Comparison of ENCODE assay signal across 8 cellular contexts in the genomic region with DNA sequence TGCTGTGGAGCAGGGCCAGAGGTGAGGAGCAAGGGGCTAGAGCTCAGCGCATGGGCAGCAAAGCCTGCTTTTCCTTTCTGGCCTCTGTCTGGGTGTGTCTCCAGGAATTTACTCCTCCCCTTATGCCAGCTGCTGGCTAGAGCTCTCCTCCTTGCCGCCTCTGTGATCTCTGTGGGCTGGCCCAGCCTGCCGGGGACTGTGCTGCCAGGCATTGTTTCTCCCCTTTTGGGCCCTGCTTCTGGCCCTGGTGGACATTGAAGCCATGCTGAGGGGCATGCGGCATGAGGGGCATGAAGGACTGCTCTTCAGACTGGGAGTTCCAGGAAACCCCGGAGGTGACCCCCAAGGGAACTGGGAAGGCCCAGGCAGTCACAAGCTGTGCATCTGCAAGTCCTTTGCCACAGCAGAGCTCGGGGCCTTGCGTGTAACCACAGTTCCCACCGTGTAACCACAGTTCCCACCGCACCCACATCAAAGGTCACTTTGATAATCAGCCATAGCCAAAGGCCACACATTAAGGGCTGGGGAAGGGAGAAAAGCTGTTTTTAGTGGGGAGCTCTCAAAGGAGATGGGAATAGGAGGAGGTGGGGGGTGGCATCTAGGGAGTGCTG.
DNase-seq lines count a peak whose midpoint lies in the region.

No MANE protein-coding gene starts in this region.

- no peak overlapping the region for H3K4me3 Mint-ChIP-seq in activated T-cell treated with anti-CD3 and anti-CD28 coated beads, Interleukin-2, amount 50 U/mL, for 24 hours

- H3K27me3 Mint-ChIP-seq in activated T-cell treated with anti-CD3 and anti-CD28 coated beads, Interleukin-2, amount 50 U/mL, for 24 hours, result peaks cover 68% of the 10 kb centered on the region

- intact Hi-C loops in posterior vena cava (cut with DNase I), result loop anchor here (5.0 to 10.0 kb wide), 2 partner anchors 61 to 76 kb away; partner anchors contain the start of gene PPFIBP2 (in 1 of the 2)

- peak; percentile 23 for DNase-seq in NCI-H510A treated with DMSO at 0.1 percent for 48 hours (lab: John Stamatoyannopoulos, UW)
- DNase-seq in NCI-H510A (lab: John Stamatoyannopoulos, UW), result no peak
- DNase-seq in activated T-cell treated with anti-CD3 and anti-CD28 coated beads, Interleukin-2, amount 50 U/mL, for 24 hours, result peak; percentile 50
- peak; percentile 47 for DNase-seq in kidney tubule cell (ENCODE audit: low spot score)
- DNase-seq in substantia nigra (lab: John Stamatoyannopoulos, UW), result peak in 9 of 49 donors; percentile 17 to 52 (median 29)
- DNase-seq in GDM1 (lab: John Stamatoyannopoulos, UW), result no peak
- no peak for DNase-seq in posterior vena cava (ENCODE audit: low spot score)
- DNase-seq in amniotic stem cell (lab: John Stamatoyannopoulos, UW), result no peak

- no peak overlapping the region for H3K27ac Mint-ChIP-seq in activated T-cell treated with anti-CD3 and anti-CD28 coated beads, Interleukin-2, amount 50 U/mL, for 24 hours

- no peaks in the 10 kb centered on the region for H3K9me3 Mint-ChIP-seq in activated T-cell treated with anti-CD3 and anti-CD28 coated beads, Interleukin-2, amount 50 U/mL, for 24 hours

- H3K4me1 Mint-ChIP-seq in activated T-cell treated with anti-CD3 and anti-CD28 coated beads, Interleukin-2, amount 50 U/mL, for 24 hours (ENCODE audit: low read depth), result peaks cover 39% of the 10 kb centered on the region

- H3K27ac ChIP-seq in substantia nigra (ENCODE audit: low read depth, low read length, poor library complexity, severe bottlenecking), result peak overlapping the region; percentile 98

- no peaks in the 10 kb centered on the region for H3K36me3 Mint-ChIP-seq in activated T-cell treated with anti-CD3 and anti-CD28 coated beads, Interleukin-2, amount 50 U/mL, for 24 hours (ENCODE audit: low read depth)

Comparison
In these comparisons a context has a peak if more than half of its experiments do, and no peak if none do; other contexts are left out.
1. DNase-seq: peak in NCI-H510A treated with DMSO at 0.1 percent for 48 hours (single experiment), activated T-cell treated with anti-CD3 and anti-CD28 coated beads, Interleukin-2, amount 50 U/mL, for 24 hours (single experiment) and kidney tubule cell (single experiment); none in NCI-H510A (single experiment), GDM1 (single experiment), posterior vena cava (single experiment) and amniotic stem cell (single experiment).